Comparison of ENCODE assay signal across 12 cellular contexts in genomic region chr6:134551245-134551960, GRCh38.
DNase-seq lines count a peak whose midpoint lies in the region; ATAC-seq, FAIRE-seq and TF ChIP-seq lines count a peak whose summit lies in the region.
"Had no signal": no experiment of that assay in that cellular context is flagged by ENCODE, and none has a peak within 500 bp of the region (broad histone marks: within the 10 kb centered on the region; RNA-seq: fewer than 3 reads in every experiment).

No MANE protein-coding gene starts in this region.

- H3K27me3 ChIP-seq in left ventricle myocardium inferior (ENCODE audit: low read depth) = no peaks in the 10 kb centered on the region
- no peaks in the 10 kb centered on the region for H3K27me3 ChIP-seq in right cardiac atrium (ENCODE audit: control insufficient read depth, insufficient read depth)
- no peaks in the 10 kb centered on the region for H3K27me3 ChIP-seq in body of pancreas

- H3K9me3 ChIP-seq in left ventricle myocardium inferior (replicated peaks) (no peaks in the 10 kb centered on the region), right cardiac atrium (ENCODE audit: control insufficient read depth, low read length) (no peaks in the 10 kb centered on the region), body of pancreas (no peaks in the 10 kb centered on the region)

- intact Hi-C loops in left ventricle myocardium inferior (cut with micrococcal nuclease) (no loop called here), right cardiac atrium (cut with DNase I) (no loop called here), body of pancreas (cut with DNase I) (no loop called here)

- no peak for TF ChIP-seq POLR2A in body of pancreas (IDR thresholded peaks at IDR 0.05)

- peaks cover 24% of the 10 kb centered on the region for H3K4me1 ChIP-seq in left ventricle myocardium inferior
- H3K4me1 ChIP-seq in right cardiac atrium (ENCODE audit: control insufficient read depth, insufficient read depth, low read length) = no peaks in the 10 kb centered on the region
- no peaks in the 10 kb centered on the region for H3K4me1 ChIP-seq in body of pancreas

- H3K36me3 ChIP-seq in left ventricle myocardium inferior (no peaks in the 10 kb centered on the region), body of pancreas (replicated peaks in 1 of 2; ENCODE audit: insufficient read depth in 1 of 2, low read depth in 2 of 2) (no peaks in the 10 kb centered on the region)

- DNase-seq in left ventricle myocardium inferior (no peak), right cardiac atrium (no peak), body of pancreas (no peak), kidney glomerular epithelial cell (lab: John Stamatoyannopoulos, UW) (peak; percentile 33), urothelium cell line (ENCODE audit: low spot score) (peak; percentile 48), NCI-H2107 treated with DMSO at 0.1 percent for 48 hours (lab: John Stamatoyannopoulos, UW; ENCODE audit: unreplicated experiment) (no peak)
- DNase-seq: activated CD4-positive, alpha-beta memory T cell treated with anti-CD3 and anti-CD28 coated beads, Interleukin-2, amount 10 ng/mL, durations not matched to agents 7 days and 5 days; NCI-H2227 treated with DMSO at 0.1 percent for 48 hours; SHP77 treated with DMSO at 0.1 percent for 48 hours had no signal

- ATAC-seq in right cardiac atrium (no peak), body of pancreas (peak; percentile 50), GM21367 (IDR thresholded peaks at IDR 0.05; ENCODE audit: unreplicated experiment) (no peak), HG03571 (IDR thresholded peaks at IDR 0.05; ENCODE audit: unreplicated experiment) (no peak)
- ATAC-seq: activated naive CD4-positive, alpha-beta T cell treated with anti-CD3 and anti-CD28 coated beads, Interleukin-2, amount 50 U/mL, for 72 hours had no signal

- H3K4me3 ChIP-seq in left ventricle myocardium inferior (no peak overlapping the region), right cardiac atrium (ENCODE audit: low read length) (no peak overlapping the region), body of pancreas (no peak overlapping the region)

- H3K27ac ChIP-seq in left ventricle myocardium inferior (replicated peaks) = peak overlapping the region; percentile 44
- H3K27ac ChIP-seq in right cardiac atrium (ENCODE audit: low read length) = no peak overlapping the region
- no peak overlapping the region for H3K27ac ChIP-seq in body of pancreas

- 51% methylated on average over 6 of the region's 6 CpGs for WGBS in right cardiac atrium
- WGBS in body of pancreas, 2 donors = 58 to 69% methylated on average over 6 of the region's 6 CpGs

- FAIRE-seq in urothelium cell line (lab: Jason Lieb, UNC) = peak; percentile 65

- TF ChIP-seq CTCF in left ventricle myocardium inferior (IDR thresholded peaks at IDR 0.05; ENCODE audit: borderline replicate concordance) (no peak), body of pancreas (IDR thresholded peaks at IDR 0.05) (no peak)

Comparison
In these comparisons a context has a peak if more than half of its experiments do, and no peak if none do; other contexts are left out.
1. DNase-seq: peak in kidney glomerular epithelial cell (single experiment) and urothelium cell line (single experiment); none in left ventricle myocardium inferior (single experiment), right cardiac atrium (0 of 3), body of pancreas (0 of 4) and NCI-H2107 treated with DMSO at 0.1 percent for 48 hours (single experiment).